ENCODE assay signal across 3 cellular contexts in genomic region chr2:15662579-15662978, GRCh38.
"Had no signal": no experiment of that assay in that cellular context is flagged by ENCODE, and none has a peak within 500 bp of the region (broad histone marks: within the 10 kb centered on the region; RNA-seq: fewer than 3 reads in every experiment).

No MANE protein-coding gene starts in this region.

- ATAC-seq: GM12878 had no signal

- H3K4me3 ChIP-seq: GM12878 had no signal

- DNase-seq: GDM1, GF-D8 had no signal
